ENCODE assay signal across 1 cellular context in the genomic region with DNA sequence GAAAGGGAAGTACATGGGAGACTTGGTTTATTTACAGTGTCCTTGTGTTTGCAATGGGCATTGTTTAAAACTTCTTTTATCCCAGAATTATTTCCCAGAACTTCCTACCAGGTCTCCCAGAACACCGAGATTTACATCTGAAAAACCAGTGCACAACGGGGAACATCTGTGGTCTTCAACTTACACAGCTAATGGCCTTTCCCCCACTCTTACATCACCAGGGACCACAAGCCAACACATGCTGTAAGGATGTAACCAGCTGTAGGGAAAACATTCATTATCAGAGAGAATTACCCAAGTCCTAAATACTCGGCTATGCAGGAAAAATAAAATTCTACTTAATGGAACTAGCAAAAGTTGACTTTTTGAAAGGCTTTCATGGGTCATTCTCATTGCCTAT.
A peak's percentile ranks its signal among the peaks of the same experiment; 100 is the strongest.
TF ChIP-seq lines count a peak whose summit lies in the region.

No MANE protein-coding gene starts in this region.

TF ChIP-seq in WTC11, 78 proteins besides CTCF, POLR2A, EP300 and RAD21:
- TF ChIP-seq SMAD4 (CRISPR knock-in tag; IDR thresholded peaks at IDR 0.05): no peak
- peak; percentile 47; the same call in 1 of the 2 replicates for TF ChIP-seq ETV6 (CRISPR knock-in tag; IDR thresholded peaks at IDR 0.05)
